Comparison of ENCODE assay signal across 14 cellular contexts in genomic region chr1:33443067-33443704, GRCh38. TPM values are rescaled to one million over a fixed set of nuclear protein-coding genes. Genes with fewer than 3 reads are reported as not detected.
DNase-seq lines count a peak whose midpoint lies in the region; TF ChIP-seq lines count a peak whose summit lies in the region.
"Had no signal": no experiment of that assay in that cellular context is flagged by ENCODE, and none has a peak within 500 bp of the region (broad histone marks: within the 10 kb centered on the region; RNA-seq: fewer than 3 reads in every experiment).

No MANE protein-coding gene starts in this region.

- no peak overlapping the region for H3K4me3 Mint-ChIP-seq in MCF 10A (ENCODE audit: unreplicated experiment)
- H3K4me3 Mint-ChIP-seq: activated B cell treated with CpG ODN at 0.5 μM for 24 hours; activated naive CD4-positive, alpha-beta T cell treated with anti-CD3 and anti-CD28 coated beads, Interleukin-2, amount 50 U/mL, for 24 hours; CD8-positive, alpha-beta memory T cell; naive B cell; stimulated activated memory B cell treated with anti-CD40 and anti-IgM and Interleukin-4, amounts not matched to agents 10 μg/mL and 1 μg/mL and 100 μg/mL, for 72 hours had no signal

- H3K79me2 ChIP-seq in mammary epithelial cell (ENCODE audit: insufficient read depth, low read length) (no peaks in the 10 kb centered on the region), mesendoderm (ENCODE audit: control insufficient read depth, insufficient read depth, low read length) (no peaks in the 10 kb centered on the region)

- H3K79me1 ChIP-seq in mesendoderm (ENCODE audit: low read length) = no peaks in the 10 kb centered on the region

- H3K4me1 ChIP-seq in breast epithelium = no peaks in the 10 kb centered on the region
- H3K4me1 ChIP-seq in mammary epithelial cell (ENCODE audit: insufficient read depth, low read length) = peaks cover 45% of the 10 kb centered on the region
- no peaks in the 10 kb centered on the region for H3K4me1 ChIP-seq in mesendoderm (ENCODE audit: control insufficient read depth, low read depth, low read length)
- peaks cover 0 to 3% (median 0%) of the 10 kb centered on the region in 4 donors for H3K4me1 ChIP-seq in transverse colon

- H3K27ac ChIP-seq in breast epithelium (no peak overlapping the region), mammary epithelial cell (ENCODE audit: insufficient read depth, low read depth, low read length) (no peak overlapping the region), mesendoderm (ENCODE audit: low read depth, low read length) (no peak overlapping the region), transverse colon (peak overlapping the region in 3 of 4 donors; percentile 14 to 56 (median 17))

- H3K36me3 Mint-ChIP-seq in MCF 10A (ENCODE audit: insufficient read depth, unreplicated experiment) = no peaks in the 10 kb centered on the region
- H3K36me3 Mint-ChIP-seq: activated naive CD4-positive, alpha-beta T cell treated with anti-CD3 and anti-CD28 coated beads, Interleukin-2, amount 50 U/mL, for 24 hours; stimulated activated memory B cell treated with anti-CD40 and anti-IgM and Interleukin-4, amounts not matched to agents 10 μg/mL and 1 μg/mL and 100 μg/mL, for 72 hours had no signal

- intact Hi-C loops in MCF 10A (cut with micrococcal nuclease) (no loop called here), breast epithelium (cut with DNase I; ENCODE audit: low total_unique reads) (no loop called here), mammary epithelial cell (cut with micrococcal nuclease) (no loop called here), transverse colon (cut with DNase I; ENCODE audit: low total_unique reads) (no loop called here)

- peak overlapping the region; percentile 0 for H2AFZ ChIP-seq in mammary epithelial cell (ENCODE audit: low read depth, low read length)

- H3K4me1 Mint-ChIP-seq in MCF 10A (ENCODE audit: insufficient read depth, unreplicated experiment) = peaks cover 13% of the 10 kb centered on the region
- H3K4me1 Mint-ChIP-seq: activated B cell treated with CpG ODN at 0.5 μM for 24 hours; activated naive CD4-positive, alpha-beta T cell treated with anti-CD3 and anti-CD28 coated beads, Interleukin-2, amount 50 U/mL, for 24 hours; CD8-positive, alpha-beta memory T cell; naive B cell; stimulated activated memory B cell treated with anti-CD40 and anti-IgM and Interleukin-4, amounts not matched to agents 10 μg/mL and 1 μg/mL and 100 μg/mL, for 72 hours had no signal

- H4K8ac ChIP-seq in mesendoderm (ENCODE audit: low read depth, low read length) = no peak overlapping the region

- H3K4me2 ChIP-seq in mammary epithelial cell (ENCODE audit: insufficient read depth, low read depth, low read length) (no peak overlapping the region), mesendoderm (ENCODE audit: low read length) (no peak overlapping the region)

- H4K5ac ChIP-seq in mesendoderm (ENCODE audit: low read length) = no peak overlapping the region

- no peak for TF ChIP-seq EP300 in transverse colon (IDR thresholded peaks at IDR 0.05; ENCODE audit: low read depth)

- H3K23ac ChIP-seq in mesendoderm (ENCODE audit: low read length) = no peak overlapping the region

- H3K27ac Mint-ChIP-seq in MCF 10A (ENCODE audit: low read depth, unreplicated experiment) = no peak overlapping the region
- H3K27ac Mint-ChIP-seq: activated B cell treated with CpG ODN at 0.5 μM for 24 hours; activated naive CD4-positive, alpha-beta T cell treated with anti-CD3 and anti-CD28 coated beads, Interleukin-2, amount 50 U/mL, for 24 hours; stimulated activated memory B cell treated with anti-CD40 and anti-IgM and Interleukin-4, amounts not matched to agents 10 μg/mL and 1 μg/mL and 100 μg/mL, for 72 hours had no signal

- DNase-seq in MCF 10A (ENCODE audit: unreplicated experiment) (peak; percentile 51), breast epithelium (ENCODE audit: low spot score in 2 of 2) (no peak), mammary epithelial cell (no peak), mesendoderm (peak; percentile 28), transverse colon (no peak), SW 1271 (lab: John Stamatoyannopoulos, UW) (no peak), NCI-H510A (lab: John Stamatoyannopoulos, UW) (no peak)
- no peak for DNase-seq in activated effector memory CD4-positive, alpha-beta T cell treated with Interleukin-2 at 50 U/mL for 16 hours
- DNase-seq: activated B cell treated with CpG ODN at 0.5 μM for 24 hours; CD8-positive, alpha-beta memory T cell; central memory CD4-positive, alpha-beta T cell; naive B cell had no signal

- 53% methylated on average over 3 of the region's 4 CpGs for WGBS in mammary epithelial cell (ENCODE audit: low coverage, missing lambda C conversion rate)
- no CpG with 5 or more reads among the region's 4 CpGs for WGBS in mesendoderm (ENCODE audit: extremely low coverage, insufficient coverage, low lambda C conversion rate)
- WGBS in transverse colon (ENCODE audit: low coverage in 1 of 2), 2 donors = 49% methylated on average over 4 of the region's 4 CpGs; no CpG with 5 or more reads in 1 of the 2 donors

- no peak overlapping the region for H2BK5ac ChIP-seq in mesendoderm (ENCODE audit: low read length)

- H4K20me1 ChIP-seq in mammary epithelial cell (ENCODE audit: insufficient read depth, low read length) = no peaks in the 10 kb centered on the region

- no peaks in the 10 kb centered on the region for H3K27me3 Mint-ChIP-seq in MCF 10A (ENCODE audit: insufficient read depth, unreplicated experiment)

- no peak overlapping the region for H3K9ac ChIP-seq in mammary epithelial cell (ENCODE audit: insufficient read depth, low read length)
- H3K9ac ChIP-seq in mesendoderm (ENCODE audit: low read length) = no peak overlapping the region

- POLR2A ChIA-PET in MCF 10A (lab: Yijun Ruan, JAX) = no interaction called here

- H3K56ac ChIP-seq in mesendoderm (ENCODE audit: low read length) = no peak overlapping the region

- BruUV-seq in MCF 10A (replicated peaks; lab: Mats Ljungman, UMichigan) (no TSS peak), mammary epithelial cell (replicated peaks; lab: Mats Ljungman, UMichigan) (no TSS peak)

- no peak overlapping the region for H2AK5ac ChIP-seq in mesendoderm (ENCODE audit: low read length)

- TF ChIP-seq POLR2A in breast epithelium (IDR thresholded peaks at IDR 0.05) (no peak), transverse colon (IDR thresholded peaks at IDR 0.05) (no peak)

- H2BK120ac ChIP-seq in mesendoderm (ENCODE audit: low read depth, low read length) = no peak overlapping the region

- CTCF ChIA-PET in MCF 10A (lab: Yijun Ruan, JAX) (interaction anchor here (0.6 to 1.9 kb wide), 2 partner anchors 9 to 12 kb away, joined by 3 to 11 read pairs; no protein-coding TSS in a partner anchor), mammary epithelial cell (lab: Charles Lee; ENCODE audit: low non-redundant PET) (no interaction called here)

- no peak for TF ChIP-seq CTCF in MCF 10A (IDR thresholded peaks at IDR 0.05; ENCODE audit: unreplicated experiment)
- TF ChIP-seq CTCF in breast epithelium (IDR thresholded peaks at IDR 0.05) = no peak
- TF ChIP-seq CTCF in mammary epithelial cell (conservative IDR thresholded peaks at IDR 0.05 in 1 of 2, IDR thresholded peaks at IDR 0.05 in 1 of 2; ENCODE audit: extremely low read depth in 1 of 2, insufficient read depth in 1 of 2, low read depth in 1 of 2, low read length in 2 of 2) = no peak
- TF ChIP-seq CTCF in transverse colon (IDR thresholded peaks at IDR 0.05) = no peak

- H3K9me3 ChIP-seq in breast epithelium (no peaks in the 10 kb centered on the region), mammary epithelial cell (replicated peaks; ENCODE audit: insufficient read depth, low read length) (no peaks in the 10 kb centered on the region), transverse colon (no peaks in the 10 kb centered on the region)

- dilution Hi-C loops in mammary epithelial cell (cut with HindIII; ENCODE audit: low sequenced_read_pairs) = no loop called here

- no peak overlapping the region for H3K4ac ChIP-seq in mesendoderm (ENCODE audit: low read depth, low read length)

- H3K18ac ChIP-seq in mesendoderm (ENCODE audit: low read length) = no peak overlapping the region

- no peak overlapping the region for H2BK15ac ChIP-seq in mesendoderm (replicated peaks; ENCODE audit: low read depth)

- H3K9me3 Mint-ChIP-seq in MCF 10A (ENCODE audit: unreplicated experiment) = no peaks in the 10 kb centered on the region
- H3K9me3 Mint-ChIP-seq: activated B cell treated with CpG ODN at 0.5 μM for 24 hours; activated naive CD4-positive, alpha-beta T cell treated with anti-CD3 and anti-CD28 coated beads, Interleukin-2, amount 50 U/mL, for 24 hours; CD8-positive, alpha-beta memory T cell; naive B cell; stimulated activated memory B cell treated with anti-CD40 and anti-IgM and Interleukin-4, amounts not matched to agents 10 μg/mL and 1 μg/mL and 100 μg/mL, for 72 hours had no signal

- no peaks in the 10 kb centered on the region for H3K36me3 ChIP-seq in breast epithelium
- no peaks in the 10 kb centered on the region for H3K36me3 ChIP-seq in mammary epithelial cell (ENCODE audit: insufficient read depth, low read length)
- H3K36me3 ChIP-seq in mesendoderm (ENCODE audit: control insufficient read depth, insufficient read depth, low read length) = no peaks in the 10 kb centered on the region
- H3K36me3 ChIP-seq in transverse colon = no peaks in the 10 kb centered on the region

- no peaks in the 10 kb centered on the region for H3K27me3 ChIP-seq in breast epithelium
- H3K27me3 ChIP-seq in mammary epithelial cell (ENCODE audit: insufficient read depth, low read length) = no peaks in the 10 kb centered on the region
- H3K27me3 ChIP-seq in mesendoderm (ENCODE audit: insufficient read depth, low read length, poor library complexity) = no peaks in the 10 kb centered on the region
- no peaks in the 10 kb centered on the region for H3K27me3 ChIP-seq in transverse colon

- H3K4me3 ChIP-seq in breast epithelium (no peak overlapping the region), mammary epithelial cell (replicated peaks in 1 of 3; ENCODE audit: insufficient read depth in 1 of 3, low read depth in 2 of 3, low read length in 3 of 3) (no peak overlapping the region), mesendoderm (ENCODE audit: low read length) (no peak overlapping the region), transverse colon (no peak overlapping the region)

- in situ Hi-C loops in mammary epithelial cell (cut with MboI; ENCODE audit: low sequenced_read_pairs in 2 of 2) = no loop called here
- in situ Hi-C loops in transverse colon (cut with MboI; ENCODE audit: low pct_ligation_motif_present in 1 of 4, low pct_unique_long_range_greater_than_20kb in 1 of 4, low sequenced_read_pairs in 3 of 4) = no loop called here

RNA-seq across cellular contexts. Expression of gene PHC2, which starts 12.3 kb away (rescaled TPM):
- total RNA-seq in MCF 10A (2022) (117 and 137 TPM in 2 replicates), breast epithelium (100 to 1,000 TPM; 103 to 214 (median 134) TPM), mammary epithelial cell (100 to 1,000 TPM; 136 to 140 TPM), transverse colon (10 to 100 TPM; 52.7 to 68.9 (median 59.8) TPM)
- polyA plus RNA-seq in mammary epithelial cell = 106 TPM
- polyA minus RNA-seq in mammary epithelial cell = 144 TPM
- 4.1 TPM for polyA plus RNA-seq in mesendoderm (2013, experiment 1 of 2)
- 4.4 TPM for polyA plus RNA-seq in mesendoderm (2013, experiment 2 of 2)

RNA-seq across cellular contexts. Expression of gene ZSCAN20, which starts 29.3 kb away (rescaled TPM):
- total RNA-seq in MCF 10A (2022) (5.1 and 8.2 TPM in 2 replicates), breast epithelium (1 to 10 TPM; 4.2 to 7.9 (median 7.5) TPM), mammary epithelial cell (1 to 10 TPM; 5.3 to 8.0 TPM), transverse colon (1 to 10 TPM; 3.7 to 5.7 (median 4.7) TPM)
- 1.3 TPM for polyA plus RNA-seq in mammary epithelial cell
- 6.2 TPM for polyA minus RNA-seq in mammary epithelial cell
- polyA plus RNA-seq in mesendoderm (2013, experiment 1 of 2) = 0.60 TPM
- 0.67 TPM for polyA plus RNA-seq in mesendoderm (2013, experiment 2 of 2)

Comparison
In these comparisons a context has a peak if more than half of its experiments do, and no peak if none do; other contexts are left out.
1. DNase-seq: peak in MCF 10A (single experiment) and mesendoderm (single experiment); none in breast epithelium (0 of 2), mammary epithelial cell (single experiment), transverse colon (single experiment), SW 1271 (0 of 2), NCI-H510A (single experiment) and activated effector memory CD4-positive, alpha-beta T cell treated with Interleukin-2 at 50 U/mL for 16 hours (single experiment).
2. H3K27ac ChIP-seq: peak in transverse colon (3 of 4); none in breast epithelium (0 of 2), mammary epithelial cell (single experiment) and mesendoderm (single experiment).